9 cellular contexts compared by ENCODE assay signal in the genomic region with DNA sequence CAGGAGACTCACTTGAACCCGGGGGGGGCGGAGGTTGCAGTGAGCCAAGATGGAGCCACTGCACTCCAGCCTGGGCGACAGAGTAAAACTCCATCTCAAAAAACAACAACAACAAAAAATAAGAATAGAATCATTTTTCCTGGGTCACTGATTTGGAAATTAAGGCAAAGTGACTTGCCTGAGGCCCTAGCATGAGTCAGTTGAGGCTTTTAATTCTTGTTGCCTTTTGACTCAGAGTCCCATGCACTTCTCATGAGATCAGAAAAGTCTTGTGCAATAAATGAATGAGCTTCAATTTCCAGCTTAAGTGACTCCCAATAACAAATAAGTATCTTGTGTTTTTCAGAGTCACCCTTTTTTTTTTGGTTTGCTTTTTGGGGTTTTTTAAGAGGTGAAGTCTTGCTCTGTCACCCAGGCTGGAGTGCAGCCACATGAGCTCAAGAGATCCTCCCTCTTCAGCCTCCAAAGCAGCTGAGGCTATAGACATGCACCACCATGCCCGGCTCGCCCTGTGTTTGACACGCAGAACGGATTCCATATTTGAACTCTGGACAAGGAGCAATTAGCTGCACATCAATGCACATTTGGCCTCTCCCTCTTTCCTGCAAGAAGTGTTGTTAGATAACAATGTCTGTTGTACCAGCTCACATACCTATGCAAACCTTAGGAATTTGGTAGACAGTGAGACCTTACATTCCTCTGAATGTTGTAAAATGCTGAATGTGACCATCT. TPM values are rescaled to one million over a fixed set of nuclear protein-coding genes. Genes with fewer than 3 reads are reported as not detected.
DNase-seq lines count a peak whose midpoint lies in the region; ATAC-seq and TF ChIP-seq lines count a peak whose summit lies in the region.
"Had no signal": no experiment of that assay in that cellular context is flagged by ENCODE, and none has a peak within 500 bp of the region (broad histone marks: within the 10 kb centered on the region; RNA-seq: fewer than 3 reads in every experiment).

No MANE protein-coding gene starts in this region.

- H3K4me3 Mint-ChIP-seq in CD8-positive, alpha-beta memory T cell, result peak overlapping the region in 5 of 7 donors; percentile 16 to 86 (median 50)

- peaks cover 5% of the 10 kb centered on the region for H4K20me1 ChIP-seq in osteoblast (ENCODE audit: insufficient read depth, low read length)

- peak overlapping the region; percentile 69 for H3K4me2 ChIP-seq in osteoblast (ENCODE audit: insufficient read depth, low read length)

- peaks cover 12% of the 10 kb centered on the region for H3K4me1 ChIP-seq in CD8-positive, alpha-beta memory T cell (ENCODE audit: insufficient read depth, low read length)
- peaks cover 35% of the 10 kb centered on the region for H3K4me1 ChIP-seq in osteoblast (ENCODE audit: insufficient read depth, low read length)

- ATAC-seq in HG02870 (IDR thresholded peaks at IDR 0.05; ENCODE audit: unreplicated experiment), result no peak
- no peak for ATAC-seq in GM18502 (IDR thresholded peaks at IDR 0.05; ENCODE audit: poor library complexity, unreplicated experiment)
- no peak for ATAC-seq in HG03095 (IDR thresholded peaks at IDR 0.05; ENCODE audit: unreplicated experiment)

- no peaks in the 10 kb centered on the region for H3K9me3 ChIP-seq in CD8-positive, alpha-beta memory T cell (ENCODE audit: low read length)
- no peaks in the 10 kb centered on the region for H3K9me3 ChIP-seq in osteoblast (ENCODE audit: low read depth, low read length)

- peak overlapping the region; percentile 37 for H2AFZ ChIP-seq in osteoblast (ENCODE audit: low read length)

- no peaks in the 10 kb centered on the region for H3K9me3 Mint-ChIP-seq in CD8-positive, alpha-beta memory T cell

- peaks cover 20% of the 10 kb centered on the region for H3K79me2 ChIP-seq in osteoblast (ENCODE audit: insufficient read depth, low read length)

- no peaks in the 10 kb centered on the region for H3K36me3 ChIP-seq in CD8-positive, alpha-beta memory T cell (ENCODE audit: insufficient read depth, low read length)
- H3K36me3 ChIP-seq in osteoblast (ENCODE audit: insufficient read depth, low read length), result no peaks in the 10 kb centered on the region

- peak overlapping the region in 4 of 8 donors; percentile 1 to 93 (median 59) for H3K27ac Mint-ChIP-seq in CD8-positive, alpha-beta memory T cell

- POLR2A ChIA-PET in CD8-positive, alpha-beta memory T cell (lab: Charles Lee), result interaction anchor here (0.7 kb wide), 1 partner anchor 153 kb away, joined by 4 read pairs; no protein-coding TSS in a partner anchor

- no peak overlapping the region for H3K4me3 ChIP-seq in CD8-positive, alpha-beta memory T cell (ENCODE audit: low read length)
- H3K4me3 ChIP-seq in coronary artery (no peak overlapping the region), osteoblast (ENCODE audit: insufficient read depth, low read length) (peak overlapping the region; percentile 20)

- peaks cover 10 to 14% (median 12%) of the 10 kb centered on the region in 3 donors for H3K4me1 Mint-ChIP-seq in CD8-positive, alpha-beta memory T cell

- no peaks in the 10 kb centered on the region for H3K27me3 ChIP-seq in CD8-positive, alpha-beta memory T cell (ENCODE audit: insufficient read depth, low read length, poor library complexity, severe bottlenecking)
- H3K27me3 ChIP-seq in osteoblast (ENCODE audit: insufficient read depth, low read length), result no peaks in the 10 kb centered on the region

- TF ChIP-seq CTCF in coronary artery (IDR thresholded peaks at IDR 0.05) (no peak), osteoblast (IDR thresholded peaks at IDR 0.05; ENCODE audit: extremely low read depth, low read depth, low read length) (no peak)

- CTCF ChIA-PET in CD8-positive, alpha-beta memory T cell (lab: Charles Lee), result no interaction called here

- peaks cover 0 to 2% (median 0%) of the 10 kb centered on the region in 3 donors for H3K36me3 Mint-ChIP-seq in CD8-positive, alpha-beta memory T cell

- DNase-seq in CD8-positive, alpha-beta memory T cell, result no peak
- DNase-seq in LHCN-M2 (ENCODE audit: low read depth) (peak; percentile 89), coronary artery (ENCODE audit: low spot score) (peak; percentile 12), osteoblast (ENCODE audit: insufficient read length, low spot score, missing footprints) (peak; percentile 96), Kasumi-1 (lab: John Stamatoyannopoulos, UW) (no peak)
- DNase-seq: NCI-H1105 had no signal

- H3K27me3 Mint-ChIP-seq in CD8-positive, alpha-beta memory T cell, result no peaks in the 10 kb centered on the region

- H3K27ac ChIP-seq in CD8-positive, alpha-beta memory T cell (ENCODE audit: low read depth, low read length), result no peak overlapping the region
- H3K27ac ChIP-seq in coronary artery (peak overlapping the region; percentile 40 to 82), osteoblast (ENCODE audit: low read depth, low read length) (peak overlapping the region; percentile 90)

RNA-seq across cellular contexts. Expression of a gene that starts 3.3 kb away (rescaled TPM):
- total RNA-seq in CD8-positive, alpha-beta memory T cell, result 10 to 100 TPM; 55.8 to 56.3 TPM
- polyA plus RNA-seq in CD8-positive, alpha-beta memory T cell, result 8.3 TPM
- 31.9 and 37.0 TPM in 2 replicates for total RNA-seq in LHCN-M2 (2014; rRNA removed)
- polyA plus RNA-seq in LHCN-M2 (2012), result 45.8 TPM
- total RNA-seq in osteoblast, result 123 and 132 TPM in 2 replicates

RNA-seq across cellular contexts. Expression of a gene that starts 55.3 kb away (rescaled TPM):
- under 1 TPM; 0.93 to 0.94 TPM for total RNA-seq in CD8-positive, alpha-beta memory T cell
- polyA plus RNA-seq in CD8-positive, alpha-beta memory T cell, result 0.15 TPM
- total RNA-seq in LHCN-M2 (2014; rRNA removed) (0.19 and 0.40 TPM in 2 replicates), osteoblast (1.4 and 1.5 TPM in 2 replicates)
- 0.16 TPM for polyA plus RNA-seq in LHCN-M2 (2012)

Comparison
In these comparisons a context has a peak if more than half of its experiments do, and no peak if none do; other contexts are left out.
1. DNase-seq: peak in LHCN-M2 (single experiment), coronary artery (single experiment) and osteoblast (single experiment); none in CD8-positive, alpha-beta memory T cell (0 of 5) and Kasumi-1 (0 of 2).